In the genomic region with DNA sequence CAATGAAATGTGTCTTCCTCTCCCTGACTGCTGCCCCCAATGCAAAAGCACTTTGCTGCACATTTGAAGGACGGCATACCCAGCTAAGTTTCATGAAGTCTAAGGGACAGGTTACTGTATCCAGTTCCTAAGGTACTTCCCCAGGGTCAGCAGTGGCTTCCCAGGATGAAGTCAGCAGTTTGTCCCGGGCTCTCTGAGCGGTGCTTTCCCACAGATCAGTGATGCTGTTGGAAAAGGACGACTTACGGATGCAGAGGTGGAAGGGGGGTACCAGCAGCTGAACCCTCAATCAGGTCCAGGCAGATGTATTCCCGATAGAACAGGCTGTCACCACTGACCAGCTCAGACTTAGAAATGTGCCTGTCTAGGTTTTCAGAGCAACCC, we compare ENCODE assay signal across 10 cellular contexts.
DNase-seq lines count a peak whose midpoint lies in the region; ATAC-seq and TF ChIP-seq lines count a peak whose summit lies in the region.
"Had no signal": no experiment of that assay in that cellular context is flagged by ENCODE, and none has a peak within 500 bp of the region (broad histone marks: within the 10 kb centered on the region; RNA-seq: fewer than 3 reads in every experiment).

No MANE protein-coding gene starts in this region.

- H3K4me3 Mint-ChIP-seq in activated T-cell treated with anti-CD3 and anti-CD28 coated beads, Interleukin-2, amount 50 U/mL, for 72 hours = peak overlapping the region; percentile 34 to 75

- H2BK120ac ChIP-seq in mesendoderm (ENCODE audit: low read depth, low read length) = no peak overlapping the region

- no peak overlapping the region for H4K8ac ChIP-seq in mesendoderm (ENCODE audit: low read depth, low read length)

- ATAC-seq in activated T-cell treated with anti-CD3 and anti-CD28 coated beads, Interleukin-2, amount 50 U/mL, for 72 hours (replicated peaks in 1 of 2) = no peak
- ATAC-seq in GM21717 (IDR thresholded peaks at IDR 0.05; ENCODE audit: unreplicated experiment) = no peak

- peak overlapping the region in 33 of 59 donors; percentile 1 to 85 (median 73) for H3K27ac ChIP-seq in dorsolateral prefrontal cortex
- no peak overlapping the region for H3K27ac ChIP-seq in mesendoderm (ENCODE audit: low read depth, low read length)
- peak overlapping the region in 2 of 4 donors; percentile 80 to 82 for H3K27ac ChIP-seq in tibial nerve
- H3K27ac ChIP-seq: 22Rv1 had no signal

- H3K4me1 ChIP-seq in mesendoderm (ENCODE audit: control insufficient read depth, low read depth, low read length) (peaks cover 11% of the 10 kb centered on the region), tibial nerve (peaks cover 0 to 79% (median 30%) of the 10 kb centered on the region in 4 donors)

- no peak overlapping the region for H3K4ac ChIP-seq in mesendoderm (ENCODE audit: low read depth, low read length)

- H3K79me1 ChIP-seq in mesendoderm (ENCODE audit: low read length) = peaks cover 21% of the 10 kb centered on the region

- no peaks in the 10 kb centered on the region for H3K9me3 Mint-ChIP-seq in activated T-cell treated with anti-CD3 and anti-CD28 coated beads, Interleukin-2, amount 50 U/mL, for 72 hours

- H3K18ac ChIP-seq in mesendoderm (ENCODE audit: low read length) = peak overlapping the region; percentile 11

- H3K4me3 ChIP-seq in dorsolateral prefrontal cortex (peak overlapping the region; percentile 36 to 76 (median 61)), mesendoderm (ENCODE audit: low read length) (peak overlapping the region; percentile 77), tibial nerve (peak overlapping the region; percentile 44 to 59 (median 46))

- peaks cover 61% of the 10 kb centered on the region for H3K27me3 Mint-ChIP-seq in activated T-cell treated with anti-CD3 and anti-CD28 coated beads, Interleukin-2, amount 50 U/mL, for 72 hours (ENCODE audit: low read depth)

- no peaks in the 10 kb centered on the region for H3K36me3 ChIP-seq in mesendoderm (ENCODE audit: control insufficient read depth, insufficient read depth, low read length)
- no peaks in the 10 kb centered on the region for H3K36me3 ChIP-seq in tibial nerve

- peaks cover 32% of the 10 kb centered on the region for H3K4me1 Mint-ChIP-seq in activated T-cell treated with anti-CD3 and anti-CD28 coated beads, Interleukin-2, amount 50 U/mL, for 72 hours (ENCODE audit: low read depth)

- TF ChIP-seq EP300 in tibial nerve (IDR thresholded peaks at IDR 0.05) = no peak

- TF ChIP-seq POLR2A in tibial nerve (IDR thresholded peaks at IDR 0.05) = no peak

- peak overlapping the region; percentile 95 for H3K56ac ChIP-seq in mesendoderm (ENCODE audit: low read length)

- peak overlapping the region; percentile 85 for H3K9ac ChIP-seq in mesendoderm (ENCODE audit: low read length)

- no peak overlapping the region for H2BK5ac ChIP-seq in mesendoderm (ENCODE audit: low read length)

- no peak overlapping the region for H2BK15ac ChIP-seq in mesendoderm (replicated peaks; ENCODE audit: low read depth)

- TF ChIP-seq CTCF in dorsolateral prefrontal cortex (IDR thresholded peaks at IDR 0.05 in 54 of 56, conservative IDR thresholded peaks at IDR 0.05 in 2 of 56; ENCODE audit: low read depth in 1 of 56, partially characterized antibody in 56 of 56) (no peak), tibial nerve (IDR thresholded peaks at IDR 0.05) (no peak)

- no peak overlapping the region for H2AK5ac ChIP-seq in mesendoderm (ENCODE audit: low read length)

- H3K36me3 Mint-ChIP-seq in activated T-cell treated with anti-CD3 and anti-CD28 coated beads, Interleukin-2, amount 50 U/mL, for 72 hours (ENCODE audit: insufficient read depth in 2 of 2) = no peaks in the 10 kb centered on the region

- H3K27me3 ChIP-seq in dorsolateral prefrontal cortex (peaks cover 0 to 11% (median 0%) of the 10 kb centered on the region in 45 donors), mesendoderm (ENCODE audit: insufficient read depth, low read length, poor library complexity) (no peaks in the 10 kb centered on the region), tibial nerve (no peaks in the 10 kb centered on the region)

- no peak overlapping the region for H3K27ac Mint-ChIP-seq in activated T-cell treated with anti-CD3 and anti-CD28 coated beads, Interleukin-2, amount 50 U/mL, for 72 hours

- no CpG with 5 or more reads among the region's 6 CpGs for WGBS in mesendoderm (ENCODE audit: extremely low coverage, insufficient coverage, low lambda C conversion rate)
- 54 to 66% methylated on average over 6 of the region's 6 CpGs for WGBS in tibial nerve, 2 donors

- no peak overlapping the region for H4K5ac ChIP-seq in mesendoderm (ENCODE audit: low read length)

- intact Hi-C loops in dorsolateral prefrontal cortex (cut with DNase I) = no loop called here

- peak overlapping the region; percentile 62 for H3K4me2 ChIP-seq in mesendoderm (ENCODE audit: low read length)

- H3K23ac ChIP-seq in mesendoderm (ENCODE audit: low read length) = no peak overlapping the region

- H3K9me3 ChIP-seq in tibial nerve = peaks cover 0 to 2% (median 0%) of the 10 kb centered on the region in 4 donors

- no peak for DNase-seq in activated T-cell treated with anti-CD3 and anti-CD28 coated beads, Interleukin-2, amount 50 U/mL, for 72 hours
- DNase-seq in activated T-cell treated with anti-CD3 and anti-CD28 coated beads, Interleukin-2, amount 50 U/mL, for 1 hour = no peak
- no peak for DNase-seq in dorsolateral prefrontal cortex
- peak; percentile 42 for DNase-seq in mesendoderm
- DNase-seq in tibial nerve (ENCODE audit: low spot score in 2 of 2) = no peak
- DNase-seq in SKM-1 (lab: John Stamatoyannopoulos, UW; ENCODE audit: unreplicated experiment) = no peak
- DNase-seq in ureter (ENCODE audit: low spot score) = no peak
- DNase-seq: activated gamma-delta T cell had no signal

- H3K79me2 ChIP-seq in mesendoderm (ENCODE audit: control insufficient read depth, insufficient read depth, low read length) = peaks cover 41% of the 10 kb centered on the region
